In genomic region chr5:115471674-115472073, GRCh38 we compare ENCODE assay signal across 27 cellular contexts.
A peak's percentile ranks its signal among the peaks of the same experiment; 100 is the strongest.
DNase-seq lines count a peak whose midpoint lies in the region; ATAC-seq and TF ChIP-seq lines count a peak whose summit lies in the region.
"Had no signal": no experiment of that assay in that cellular context is flagged by ENCODE, and none has a peak within 500 bp of the region (broad histone marks: within the 10 kb centered on the region; RNA-seq: fewer than 3 reads in every experiment).

No MANE protein-coding gene starts in this region.

- WGBS in lower leg skin, 2 donors, result 32 to 33% methylated on average over 4 of the region's 4 CpGs

- POLR2A ChIA-PET in CD4-positive, alpha-beta T cell (lab: Charles Lee), result no interaction called here

- H3K36me3 Mint-ChIP-seq in CD4-positive, alpha-beta T cell (ENCODE audit: low read depth), result no peaks in the 10 kb centered on the region
- H3K36me3 Mint-ChIP-seq: activated CD8-positive, alpha-beta memory T cell treated with anti-CD3 and anti-CD28 coated beads, Interleukin-2, amount 10 ng/mL, durations not matched to agents 7 days and 5 days; activated naive CD4-positive, alpha-beta T cell treated with anti-CD3 and anti-CD28 coated beads, Interleukin-2, amount 50 U/mL, for 24 hours; CD14-positive monocyte; stimulated activated effector memory CD8-positive, alpha-beta T cell treated with anti-CD3 and anti-CD28 coated beads, Interleukin-12 subunit alpha, Interleukin-12 subunit beta, amount 100 ng/mL, for 72 hours had no signal

- ATAC-seq in GM21576 (IDR thresholded peaks at IDR 0.05; ENCODE audit: unreplicated experiment), result no peak
- ATAC-seq in CD4-positive, alpha-beta T cell (ENCODE audit: poor library complexity), result no peak
- no peak for ATAC-seq in HG03196 (IDR thresholded peaks at IDR 0.05; ENCODE audit: unreplicated experiment)
- ATAC-seq: activated CD8-positive, alpha-beta memory T cell treated with anti-CD3 and anti-CD28 coated beads, Interleukin-2, amount 10 ng/mL, durations not matched to agents 7 days and 5 days; stimulated activated effector memory CD8-positive, alpha-beta T cell treated with anti-CD3 and anti-CD28 coated beads, Interleukin-12 subunit alpha, Interleukin-12 subunit beta, amount 100 ng/mL, for 72 hours had no signal

- no peak for TF ChIP-seq CTCF in lower leg skin (IDR thresholded peaks at IDR 0.05)
- TF ChIP-seq CTCF in CD4-positive, alpha-beta T cell (IDR thresholded peaks at IDR 0.05), result no peak

- peaks cover 5% of the 10 kb centered on the region for H3K27me3 Mint-ChIP-seq in CD4-positive, alpha-beta T cell

- H3K4me1 Mint-ChIP-seq in CD4-positive, alpha-beta T cell (ENCODE audit: low read depth), result no peaks in the 10 kb centered on the region
- H3K4me1 Mint-ChIP-seq: activated CD4-positive, alpha-beta T cell treated with anti-CD3 and anti-CD28 coated beads, Interleukin-2, amount 10 ng/mL, durations not matched to agents 24 days and 14 days; activated CD8-positive, alpha-beta memory T cell treated with anti-CD3 and anti-CD28 coated beads, Interleukin-2, amount 10 ng/mL, durations not matched to agents 7 days and 5 days; activated naive CD4-positive, alpha-beta T cell treated with anti-CD3 and anti-CD28 coated beads, Interleukin-2, amount 50 U/mL, for 24 hours; nephron progenitor cell; stimulated activated effector memory CD8-positive, alpha-beta T cell treated with anti-CD3 and anti-CD28 coated beads, Interleukin-12 subunit alpha, Interleukin-12 subunit beta, amount 100 ng/mL, for 72 hours had no signal

- H3K4me3 Mint-ChIP-seq in CD4-positive, alpha-beta T cell, result no peak overlapping the region
- H3K4me3 Mint-ChIP-seq: activated CD4-positive, alpha-beta T cell treated with anti-CD3 and anti-CD28 coated beads, Interleukin-2, amount 10 ng/mL, durations not matched to agents 24 days and 14 days; activated CD8-positive, alpha-beta memory T cell treated with anti-CD3 and anti-CD28 coated beads, Interleukin-2, amount 10 ng/mL, durations not matched to agents 7 days and 5 days; activated naive CD4-positive, alpha-beta T cell treated with anti-CD3 and anti-CD28 coated beads, Interleukin-2, amount 50 U/mL, for 24 hours; activated T-helper 1 cell treated with anti-CD3 and anti-CD28 coated beads, Interleukin-12 subunit alpha, Interleukin-12 subunit beta, Interleukin-2, Interleukin-4 antibody, amounts not matched to agents 30 ng/mL and 10 ng/mL and 1 ng/mL, durations not matched to agents 14 hours and 24 hours and 36 hours; HFFc6; nephron progenitor cell; stimulated activated effector memory CD8-positive, alpha-beta T cell treated with anti-CD3 and anti-CD28 coated beads, Interleukin-12 subunit alpha, Interleukin-12 subunit beta, amount 100 ng/mL, for 72 hours had no signal

- H3K9me3 ChIP-seq in CD4-positive, alpha-beta T cell (ENCODE audit: control insufficient read depth, low read length), result no peaks in the 10 kb centered on the region
- H3K9me3 ChIP-seq: pancreas, suprapubic skin had no signal

- peak; percentile 37 for DNase-seq in AG20443 (ENCODE audit: low spot score)
- DNase-seq in NCI-H446 (lab: John Stamatoyannopoulos, UW), result peak; percentile 68 to 90
- peak; percentile 86 for DNase-seq in fibroblast of gingiva (ENCODE audit: low read depth)
- DNase-seq in lower leg skin (ENCODE audit: low spot score in 2 of 2), result peak; percentile 76 to 89
- no peak for DNase-seq in CD4-positive, alpha-beta T cell
- DNase-seq in RKO (ENCODE audit: low spot score), result no peak
- DNase-seq: activated CD4-positive, alpha-beta T cell treated with anti-CD3 and anti-CD28 coated beads, Interleukin-2, amount 10 ng/mL, durations not matched to agents 24 days and 14 days; activated CD8-positive, alpha-beta memory T cell treated with anti-CD3 and anti-CD28 coated beads, Interleukin-2, amount 10 ng/mL, durations not matched to agents 7 days and 5 days; GF-D8; HFFc6; NCI-H1105 treated with DMSO at 0.1 percent for 48 hours; NCI-H2081 treated with DMSO at 0.1 percent for 48 hours; NCI-H510A; nephron progenitor cell; NK-92 treated with Interleukin-12 subunit alpha and Interleukin-12 subunit beta, amount 100 ng/mL, for 24 hours; pancreas; stimulated activated CD4-positive, alpha-beta T cell treated with anti-CD3 and anti-CD28 coated beads, Interleukin-1b, Interleukin-23, amount 100 ng/mL, for 48 hours; T-helper 2 cell had no signal

- no peak for TF ChIP-seq POLR2A in lower leg skin (IDR thresholded peaks at IDR 0.05)

- H3K27ac ChIP-seq in CD4-positive, alpha-beta T cell (ENCODE audit: low read depth, low read length), result no peak overlapping the region
- H3K27ac ChIP-seq: pancreas, skin epidermis, suprapubic skin, VCaP had no signal

- CTCF ChIA-PET in CD4-positive, alpha-beta T cell (lab: Charles Lee), result no interaction called here

- intact Hi-C loops in lower leg skin (cut with DNase I; ENCODE audit: low total_unique reads), result no loop called here
- intact Hi-C loops in CD4-positive, alpha-beta T cell (cut with DNase I, micrococcal nuclease), result no loop called here

- H3K9me3 Mint-ChIP-seq in CD4-positive, alpha-beta T cell, result no peaks in the 10 kb centered on the region
- H3K9me3 Mint-ChIP-seq: activated naive CD4-positive, alpha-beta T cell treated with anti-CD3 and anti-CD28 coated beads, Interleukin-2, amount 50 U/mL, for 24 hours; activated T-helper 1 cell treated with anti-CD3 and anti-CD28 coated beads, Interleukin-12 subunit alpha, Interleukin-12 subunit beta, Interleukin-2, Interleukin-4 antibody, amounts not matched to agents 30 ng/mL and 10 ng/mL and 1 ng/mL, durations not matched to agents 14 hours and 24 hours and 36 hours; HFFc6; nephron progenitor cell; stimulated activated effector memory CD8-positive, alpha-beta T cell treated with anti-CD3 and anti-CD28 coated beads, Interleukin-12 subunit alpha, Interleukin-12 subunit beta, amount 100 ng/mL, for 72 hours had no signal

- H3K4me3 ChIP-seq in lower leg skin (ENCODE audit: low read depth, poor library complexity, severe bottlenecking), result no peak overlapping the region
- H3K4me3 ChIP-seq: pancreas, skin epidermis, suprapubic skin had no signal

- no peak overlapping the region for H3K27ac Mint-ChIP-seq in CD4-positive, alpha-beta T cell
- H3K27ac Mint-ChIP-seq: activated CD4-positive, alpha-beta T cell treated with anti-CD3 and anti-CD28 coated beads, Interleukin-2, amount 10 ng/mL, durations not matched to agents 24 days and 14 days; activated CD8-positive, alpha-beta memory T cell treated with anti-CD3 and anti-CD28 coated beads, Interleukin-2, amount 10 ng/mL, durations not matched to agents 7 days and 5 days; activated naive CD4-positive, alpha-beta T cell treated with anti-CD3 and anti-CD28 coated beads, Interleukin-2, amount 50 U/mL, for 24 hours; activated T-helper 1 cell treated with anti-CD3 and anti-CD28 coated beads, Interleukin-12 subunit alpha, Interleukin-12 subunit beta, Interleukin-2, Interleukin-4 antibody, amounts not matched to agents 30 ng/mL and 10 ng/mL and 1 ng/mL, durations not matched to agents 14 hours and 24 hours and 36 hours; HFFc6; nephron progenitor cell; stimulated activated effector memory CD8-positive, alpha-beta T cell treated with anti-CD3 and anti-CD28 coated beads, Interleukin-12 subunit alpha, Interleukin-12 subunit beta, amount 100 ng/mL, for 72 hours had no signal

- no peaks in the 10 kb centered on the region for H3K27me3 ChIP-seq in CD4-positive, alpha-beta T cell (ENCODE audit: control insufficient read depth, insufficient read depth, low read length)
- H3K27me3 ChIP-seq: pancreas, suprapubic skin had no signal

Comparison
In these comparisons a context has a peak if more than half of its experiments do, and no peak if none do; other contexts are left out.
1. DNase-seq: peak in AG20443 (single experiment), NCI-H446 (2 of 2), fibroblast of gingiva (single experiment) and lower leg skin (2 of 2); none in CD4-positive, alpha-beta T cell (0 of 10) and RKO (single experiment).